11 cellular contexts compared by ENCODE assay signal in genomic region chr14:91879196-91879595, GRCh38.
"Had no signal": no experiment of that assay in that cellular context is flagged by ENCODE, and none has a peak within 500 bp of the region (broad histone marks: within the 10 kb centered on the region; RNA-seq: fewer than 3 reads in every experiment).

No MANE protein-coding gene starts in this region.

- H3K4me1 ChIP-seq: gastrocnemius medialis, parathyroid adenoma had no signal

- ATAC-seq: gastrocnemius medialis, left ventricle myocardium superior had no signal

- H3K4me3 Mint-ChIP-seq: activated naive CD4-positive, alpha-beta T cell treated with anti-CD3 and anti-CD28 coated beads, Interleukin-2, amount 50 U/mL, for 24 hours; stimulated activated naive CD8-positive, alpha-beta T cell treated with anti-CD3 and anti-CD28 coated beads, Interleukin-15, Interleukin-2, amounts not matched to agents 100 ng/mL and 50 ng/mL, for 24 hours; T-helper 1 cell treated with Interleukin-12 subunit alpha and Interleukin-12 subunit beta and Interleukin-4 antibody, amounts not matched to agents 30 μg/mL and 1 μg/mL, for 36 hours had no signal

- H3K4me3 ChIP-seq: gastrocnemius medialis, tibial artery, vagina had no signal

- H3K27ac Mint-ChIP-seq: stimulated activated naive CD8-positive, alpha-beta T cell treated with anti-CD3 and anti-CD28 coated beads, Interleukin-15, Interleukin-2, amounts not matched to agents 100 ng/mL and 50 ng/mL, for 24 hours; T-helper 1 cell treated with Interleukin-12 subunit alpha and Interleukin-12 subunit beta and Interleukin-4 antibody, amounts not matched to agents 30 μg/mL and 1 μg/mL, for 36 hours had no signal

- H3K9me3 ChIP-seq: gastrocnemius medialis, tibial artery, vagina had no signal

- H3K27me3 ChIP-seq: tibial artery, vagina had no signal

- H3K27ac ChIP-seq: parathyroid adenoma, tibial artery, vagina had no signal

- H3K36me3 Mint-ChIP-seq: activated naive CD4-positive, alpha-beta T cell treated with anti-CD3 and anti-CD28 coated beads, Interleukin-2, amount 50 U/mL, for 24 hours had no signal

- DNase-seq: anterior cingulate cortex; gastrocnemius medialis; islet precursor cell; left ventricle myocardium superior; stimulated activated CD4-positive, alpha-beta T cell treated with anti-CD3 and anti-CD28 coated beads, Interleukin-4, amount 100 ng/mL, for 24 hours had no signal

- H3K36me3 ChIP-seq: gastrocnemius medialis had no signal

- H3K27me3 Mint-ChIP-seq: activated naive CD4-positive, alpha-beta T cell treated with anti-CD3 and anti-CD28 coated beads, Interleukin-2, amount 50 U/mL, for 24 hours; stimulated activated naive CD8-positive, alpha-beta T cell treated with anti-CD3 and anti-CD28 coated beads, Interleukin-15, Interleukin-2, amounts not matched to agents 100 ng/mL and 50 ng/mL, for 24 hours had no signal

- H3K9me3 Mint-ChIP-seq: activated naive CD4-positive, alpha-beta T cell treated with anti-CD3 and anti-CD28 coated beads, Interleukin-2, amount 50 U/mL, for 24 hours; stimulated activated naive CD8-positive, alpha-beta T cell treated with anti-CD3 and anti-CD28 coated beads, Interleukin-15, Interleukin-2, amounts not matched to agents 100 ng/mL and 50 ng/mL, for 24 hours; T-helper 1 cell treated with Interleukin-12 subunit alpha and Interleukin-12 subunit beta and Interleukin-4 antibody, amounts not matched to agents 30 μg/mL and 1 μg/mL, for 36 hours had no signal
